ENCODE assay signal across 23 cellular contexts in genomic region chrX:109927663-109928273, GRCh38.
DNase-seq lines count a peak whose midpoint lies in the region; ATAC-seq and TF ChIP-seq lines count a peak whose summit lies in the region.
"Had no signal": no experiment of that assay in that cellular context is flagged by ENCODE, and none has a peak within 500 bp of the region (broad histone marks: within the 10 kb centered on the region; RNA-seq: fewer than 3 reads in every experiment).

No MANE protein-coding gene starts in this region.

- TF ChIP-seq CTCF in heart left ventricle (IDR thresholded peaks at IDR 0.05) (no peak), gastroesophageal sphincter (IDR thresholded peaks at IDR 0.05) (no peak), esophagus muscularis mucosa (IDR thresholded peaks at IDR 0.05) (no peak)

- ATAC-seq in heart left ventricle (peak; percentile 84 to 96 (median 90)), gastroesophageal sphincter (no peak), HG02840 (IDR thresholded peaks at IDR 0.05; ENCODE audit: low FRiP score, unreplicated experiment) (no peak)

- TF ChIP-seq POLR2A in heart left ventricle (IDR thresholded peaks at IDR 0.05) (no peak), gastroesophageal sphincter (IDR thresholded peaks at IDR 0.05) (no peak), esophagus muscularis mucosa (IDR thresholded peaks at IDR 0.05; ENCODE audit: low read depth) (no peak)

- H3K4me1 ChIP-seq in heart left ventricle (peaks cover 0 to 10% (median 0%) of the 10 kb centered on the region in 12 donors), gastroesophageal sphincter (no peaks in the 10 kb centered on the region), esophagus muscularis mucosa (no peaks in the 10 kb centered on the region)

- DNase-seq in cerebellar cortex (ENCODE audit: low spot score) (peak; percentile 29), heart left ventricle (peak in 4 of 5 donors; percentile 16 to 45 (median 24)), occipital lobe (lab: John Stamatoyannopoulos, UW) (peak; percentile 27), superior temporal gyrus (ENCODE audit: extremely low spot score) (peak; percentile 13), esophagus muscularis mucosa (ENCODE audit: extremely low spot score) (no peak)
- DNase-seq in activated CD4-positive, alpha-beta T cell treated with anti-CD3 and anti-CD28 coated beads for 48 hours, result no peak
- DNase-seq: ACHN, DMS79, HCEC 1CT, Kasumi-1, MG63, NCI-H1092, NCI-H146, NCI-H2029 treated with DMSO at 0.1 percent for 48 hours, NCI-H2171 treated with DMSO at 0.1 percent for 48 hours, NCI-H446, NCI-H69, OCI-M1, SHP77 treated with DMSO at 0.1 percent for 48 hours, SK-N-SH had no signal

- H3K9me3 ChIP-seq in heart left ventricle (no peaks in the 10 kb centered on the region), gastroesophageal sphincter (no peaks in the 10 kb centered on the region), esophagus muscularis mucosa (no peaks in the 10 kb centered on the region)
- H3K9me3 ChIP-seq: MG63, SK-N-SH had no signal

- H3K36me3 ChIP-seq in heart left ventricle (no peaks in the 10 kb centered on the region), gastroesophageal sphincter (no peaks in the 10 kb centered on the region), esophagus muscularis mucosa (no peaks in the 10 kb centered on the region)
- H3K36me3 ChIP-seq: MG63 had no signal

- 49 to 61% (median 53%) methylated on average over 4 of the region's 4 CpGs for WGBS in heart left ventricle, 4 donors
- WGBS in gastroesophageal sphincter (ENCODE audit: low coverage in 1 of 2), 2 donors, result 67 to 68% methylated on average over 2 to 3 of the region's 4 CpGs
- 71% methylated on average over 4 of the region's 4 CpGs for WGBS in esophagus muscularis mucosa

- H3K4me3 ChIP-seq in heart left ventricle (no peak overlapping the region), gastroesophageal sphincter (no peak overlapping the region), esophagus muscularis mucosa (no peak overlapping the region)
- H3K4me3 ChIP-seq: MG63 had no signal

- H3K27ac ChIP-seq in heart left ventricle, result peak overlapping the region; percentile 51 to 92 (median 77)
- H3K27ac ChIP-seq in gastroesophageal sphincter, result no peak overlapping the region
- H3K27ac ChIP-seq in esophagus muscularis mucosa (replicated peaks in 1 of 4), result no peak overlapping the region
- H3K27ac ChIP-seq: C4-2B had no signal

- H3K27me3 ChIP-seq in heart left ventricle (peaks cover 0 to 9% (median 0%) of the 10 kb centered on the region in 9 donors), gastroesophageal sphincter (no peaks in the 10 kb centered on the region), esophagus muscularis mucosa (no peaks in the 10 kb centered on the region)
- H3K27me3 ChIP-seq: MG63 had no signal

- intact Hi-C loops in heart left ventricle (cut with DNase I) (loop anchor here in 6 of 10 donors (5.0 to 10.0 kb wide), 4 partner anchors 67 to 487 kb away; partner anchors contain the start of gene TMEM164 (in 5 of the 6)), esophagus muscularis mucosa (cut with DNase I) (no loop called here)

- TF ChIP-seq EP300 in gastroesophageal sphincter (IDR thresholded peaks at IDR 0.05), result no peak
- no peak for TF ChIP-seq EP300 in esophagus muscularis mucosa (IDR thresholded peaks at IDR 0.05)

Comparison
In these comparisons a context has a peak if more than half of its experiments do, and no peak if none do; other contexts are left out.
1. DNase-seq: peak in cerebellar cortex (single experiment), heart left ventricle (4 of 5), occipital lobe (single experiment) and superior temporal gyrus (single experiment); none in activated CD4-positive, alpha-beta T cell treated with anti-CD3 and anti-CD28 coated beads for 48 hours (single experiment) and esophagus muscularis mucosa (single experiment).
2. ATAC-seq: peak in heart left ventricle (4 of 4); none in gastroesophageal sphincter (single experiment) and HG02840 (single experiment).
3. H3K27ac ChIP-seq: peak in heart left ventricle (12 of 12); none in gastroesophageal sphincter (0 of 4) and esophagus muscularis mucosa (0 of 4).